ENCODE assay signal across 18 cellular contexts in genomic region chr11:125773516-125773915, GRCh38. TPM values are rescaled to one million over a fixed set of nuclear protein-coding genes. Genes with fewer than 3 reads are reported as not detected.
"Had no signal": no experiment of that assay in that cellular context is flagged by ENCODE, and none has a peak within 500 bp of the region (broad histone marks: within the 10 kb centered on the region; RNA-seq: fewer than 3 reads in every experiment).

No MANE protein-coding gene starts in this region.

- H3K36me3 ChIP-seq: brain microvascular endothelial cell, gastroesophageal sphincter, ovary, transverse colon had no signal

- H3K27me3 ChIP-seq: brain microvascular endothelial cell, gastroesophageal sphincter, ovary, transverse colon had no signal

- DNase-seq: activated B cell treated with CpG ODN at 0.5 μM for 24 hours; activated CD4-positive, alpha-beta T cell treated with anti-CD3 and anti-CD28 coated beads, Interleukin-2, amount 10 ng/mL, durations not matched to agents 7 days and 5 days; activated naive CD4-positive, alpha-beta T cell treated with anti-CD3 and anti-CD28 coated beads, Interleukin-2, amount 50 U/mL, for 16 hours; amniotic stem cell; ovary; substantia nigra; T-helper 2 cell; transverse colon had no signal

- ATAC-seq: gastroesophageal sphincter; stimulated activated effector memory CD8-positive, alpha-beta T cell treated with anti-CD3 and anti-CD28 coated beads, Interleukin-12 subunit alpha, Interleukin-12 subunit beta, amount 100 ng/mL, for 72 hours had no signal

- H3K4me2 ChIP-seq: smooth muscle cell had no signal

- H3K27ac ChIP-seq: brain microvascular endothelial cell, gastroesophageal sphincter, ovary, transverse colon had no signal

- H3K4me1 ChIP-seq: gastroesophageal sphincter, transverse colon had no signal

- H3K9me3 ChIP-seq: gastroesophageal sphincter, ovary, transverse colon had no signal

- H3K4me3 ChIP-seq: gastroesophageal sphincter, ovary, smooth muscle cell, transverse colon had no signal

RNA-seq across cellular contexts. Expression of gene PATE2, which starts 5.1 kb away (rescaled TPM):
- total RNA-seq: activated B cell treated with CpG ODN at 0.5 μM for 24 hours; activated CD8-positive, alpha-beta memory T cell treated with anti-CD3 and anti-CD28 coated beads for 36 hours; chondrocyte; kidney epithelial cell; lower leg skin; smooth muscle cell; transverse colon had no signal
- polyA plus RNA-seq: neural cell had no signal

RNA-seq across cellular contexts. Expression of gene PATE3, which starts 14.4 kb away (rescaled TPM):
- total RNA-seq: activated B cell treated with CpG ODN at 0.5 μM for 24 hours; activated CD4-positive, alpha-beta T cell treated with anti-CD3 and anti-CD28 coated beads, Interleukin-2, amount 10 ng/mL, durations not matched to agents 7 days and 5 days; activated CD8-positive, alpha-beta memory T cell treated with anti-CD3 and anti-CD28 coated beads for 36 hours; chondrocyte; gastroesophageal sphincter; kidney epithelial cell; lower leg skin; ovary; renal cortical epithelial cell; smooth muscle cell; transverse colon had no signal
- polyA plus RNA-seq: neural cell, ovary, smooth muscle cell had no signal

RNA-seq across cellular contexts. Expression of gene PATE1, which starts 27.4 kb away (rescaled TPM):
- total RNA-seq: activated B cell treated with CpG ODN at 0.5 μM for 24 hours; activated CD4-positive, alpha-beta T cell treated with anti-CD3 and anti-CD28 coated beads, Interleukin-2, amount 10 ng/mL, durations not matched to agents 7 days and 5 days; activated CD8-positive, alpha-beta memory T cell treated with anti-CD3 and anti-CD28 coated beads for 36 hours; chondrocyte; kidney epithelial cell; lower leg skin; ovary; renal cortical epithelial cell; smooth muscle cell; transverse colon had no signal
- polyA plus RNA-seq: neural cell, smooth muscle cell had no signal

RNA-seq across cellular contexts. Expression of gene PATE4, which starts 59.6 kb away (rescaled TPM):
- total RNA-seq: activated B cell treated with CpG ODN at 0.5 μM for 24 hours; activated CD4-positive, alpha-beta T cell treated with anti-CD3 and anti-CD28 coated beads, Interleukin-2, amount 10 ng/mL, durations not matched to agents 7 days and 5 days; activated CD8-positive, alpha-beta memory T cell treated with anti-CD3 and anti-CD28 coated beads for 36 hours; chondrocyte; gastroesophageal sphincter; kidney epithelial cell; lower leg skin; ovary; renal cortical epithelial cell; smooth muscle cell; transverse colon had no signal
- polyA plus RNA-seq: neural cell, ovary, smooth muscle cell had no signal
